8 cellular contexts compared by ENCODE assay signal in the genomic region with DNA sequence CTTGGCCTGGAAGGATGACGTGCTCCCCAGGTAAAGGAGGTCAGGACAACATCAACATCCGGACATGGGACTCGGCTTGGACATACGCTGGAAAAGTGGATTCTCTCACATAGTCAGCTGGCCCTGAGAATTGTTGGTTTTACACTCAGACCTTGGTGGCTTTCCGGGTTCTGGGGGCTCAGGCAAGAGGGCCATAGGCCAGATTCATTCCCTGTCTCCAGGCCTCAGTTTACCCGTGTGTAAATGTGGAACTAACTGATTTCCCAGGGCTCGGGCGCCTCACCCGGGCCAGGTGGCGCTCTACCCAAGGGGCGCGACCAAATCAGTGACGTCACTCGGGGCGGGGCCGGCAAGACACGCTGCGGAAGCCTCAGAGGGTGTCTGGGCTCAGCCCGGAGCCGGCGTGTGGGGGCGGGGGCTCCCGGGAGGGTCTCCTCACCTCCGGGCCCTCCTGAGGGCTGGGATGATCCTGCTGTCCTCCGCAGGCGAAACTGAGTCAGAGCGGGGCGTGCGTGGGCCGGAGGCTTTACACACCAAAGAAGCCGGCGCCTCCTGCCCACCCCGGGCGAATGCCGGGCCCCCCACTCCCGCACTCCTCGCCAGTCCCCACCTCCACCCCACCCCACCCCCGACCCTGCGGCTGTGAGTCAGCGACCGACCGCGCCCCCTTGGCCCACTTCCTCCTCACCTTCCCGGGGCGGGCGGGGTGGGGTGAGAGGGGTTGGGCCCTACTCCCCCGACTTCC. TPM values are rescaled to one million over a fixed set of nuclear protein-coding genes. Genes with fewer than 3 reads are reported as not detected.
DNase-seq lines count a peak whose midpoint lies in the region; ATAC-seq and TF ChIP-seq lines count a peak whose summit lies in the region.

No MANE protein-coding gene starts in this region.

- peak overlapping the region; percentile 83 for H2AFZ ChIP-seq in hepatocyte

- H3K4me1 Mint-ChIP-seq in T-helper 2 cell treated with Interferon-gamma antibody and Interleukin-4, amounts not matched to agents 5 μg/mL and 100 μg/mL, for 36 hours (ENCODE audit: low read depth): peaks cover 23% of the 10 kb centered on the region

- H3K27ac ChIP-seq in hepatocyte: peak overlapping the region; percentile 98

- TF ChIP-seq POLR2A in GM18505 (IDR thresholded peaks at IDR 0.05; ENCODE audit: borderline replicate concordance, extremely low read depth, insufficient read depth, insufficient read length): peak; percentile 75

- no peaks in the 10 kb centered on the region for H3K36me3 ChIP-seq in hepatocyte (replicated peaks; ENCODE audit: insufficient read depth, low read depth)

- H3K4me3 ChIP-seq in hepatocyte: peak overlapping the region; percentile 98
- peak overlapping the region; percentile 96 for H3K4me3 ChIP-seq in retinal pigment epithelial cell (ENCODE audit: low read length)

- ATAC-seq in GM18505 (IDR thresholded peaks at IDR 0.05; ENCODE audit: unreplicated experiment) (peak; percentile 63), HG02943 (IDR thresholded peaks at IDR 0.05; ENCODE audit: low read depth, unreplicated experiment) (peak; percentile 46), GM18858 (IDR thresholded peaks at IDR 0.05; ENCODE audit: unreplicated experiment) (no peak)

- H3K79me2 ChIP-seq in hepatocyte: peaks cover 43% of the 10 kb centered on the region

- H3K4me1 ChIP-seq in hepatocyte (ENCODE audit: insufficient read depth): peaks cover 15% of the 10 kb centered on the region

- peaks cover 6% of the 10 kb centered on the region for H4K20me1 ChIP-seq in hepatocyte (ENCODE audit: insufficient read depth, poor library complexity, severe bottlenecking)

- H3K27me3 ChIP-seq in hepatocyte: no peaks in the 10 kb centered on the region

- TF ChIP-seq CTCF in hepatocyte (IDR thresholded peaks at IDR 0.05; ENCODE audit: poor library complexity): peak; percentile 58
- TF ChIP-seq CTCF in retinal pigment epithelial cell (conservative IDR thresholded peaks at IDR 0.05; ENCODE audit: low read depth, low read length): peak; percentile 58

- peak overlapping the region; percentile 96 for H3K27ac Mint-ChIP-seq in T-helper 2 cell treated with Interferon-gamma antibody and Interleukin-4, amounts not matched to agents 5 μg/mL and 100 μg/mL, for 36 hours

- DNase-seq in NCI-H1694 treated with DMSO at 0.1 percent for 48 hours (lab: John Stamatoyannopoulos, UW) (peak; percentile 89), anterior cingulate cortex (lab: John Stamatoyannopoulos, UW) (peak in 56 of 58 donors; percentile 35 to 94 (median 80)), hepatocyte (ENCODE audit: low spot score) (peak; percentile 97), retinal pigment epithelial cell (ENCODE audit: low read depth) (peak; percentile 69)
- peak; percentile 98 for DNase-seq in T-helper 2 cell treated with Interferon-gamma antibody and Interleukin-4, amounts not matched to agents 5 μg/mL and 100 μg/mL, for 36 hours (ENCODE audit: low spot score)

- 5% methylated on average over 19 of the region's 47 CpGs for WGBS in hepatocyte (ENCODE audit: low lambda C conversion rate, missing lambda C conversion rate)

- peak overlapping the region; percentile 91 for H3K4me2 ChIP-seq in hepatocyte

- H3K27me3 Mint-ChIP-seq in T-helper 2 cell treated with Interferon-gamma antibody and Interleukin-4, amounts not matched to agents 5 μg/mL and 100 μg/mL, for 36 hours (ENCODE audit: low read depth): no peaks in the 10 kb centered on the region

- H3K4me3 Mint-ChIP-seq in T-helper 2 cell treated with Interferon-gamma antibody and Interleukin-4, amounts not matched to agents 5 μg/mL and 100 μg/mL, for 36 hours: peak overlapping the region; percentile 93

- no peaks in the 10 kb centered on the region for H3K9me3 Mint-ChIP-seq in T-helper 2 cell treated with Interferon-gamma antibody and Interleukin-4, amounts not matched to agents 5 μg/mL and 100 μg/mL, for 36 hours

- peaks cover 15% of the 10 kb centered on the region for H3K36me3 Mint-ChIP-seq in T-helper 2 cell treated with Interferon-gamma antibody and Interleukin-4, amounts not matched to agents 5 μg/mL and 100 μg/mL, for 36 hours (ENCODE audit: low read depth)

- H3K9me3 ChIP-seq in hepatocyte (ENCODE audit: low read depth): no peaks in the 10 kb centered on the region

- no peaks in the 10 kb centered on the region for H3K9me2 ChIP-seq in hepatocyte (replicated peaks; ENCODE audit: insufficient read depth)

RNA-seq across cellular contexts. Expression of a gene that starts 0.9 kb away (rescaled TPM):
- total RNA-seq in hepatocyte: 57.3 and 68.9 TPM in 2 replicates
- polyA plus RNA-seq in hepatocyte: 86.0 and 92.6 TPM in 2 replicates

RNA-seq across cellular contexts. Expression of a gene that starts 8.2 kb away (rescaled TPM):
- 0.40 and 1.9 TPM in 2 replicates for total RNA-seq in hepatocyte
- 0.59 and 1.4 TPM in 2 replicates for polyA plus RNA-seq in hepatocyte

RNA-seq across cellular contexts. Expression of a gene that starts 9.6 kb away (rescaled TPM):
- total RNA-seq in hepatocyte: 3.4 and 7.8 TPM in 2 replicates
- polyA plus RNA-seq in hepatocyte: 12.2 and 14.8 TPM in 2 replicates

RNA-seq across cellular contexts. Expression of a gene that starts 38.6 kb away (rescaled TPM):
- 37.9 and 73.1 TPM in 2 replicates for total RNA-seq in hepatocyte
- polyA plus RNA-seq in hepatocyte: 114 and 168 TPM in 2 replicates
